Comparison of ENCODE assay signal across 8 cellular contexts in genomic region chr11:110373061-110373702, GRCh38. TPM values are rescaled to one million over a fixed set of nuclear protein-coding genes. Genes with fewer than 3 reads are reported as not detected.
DNase-seq lines count a peak whose midpoint lies in the region; ATAC-seq and TF ChIP-seq lines count a peak whose summit lies in the region.

No MANE protein-coding gene starts in this region.

- DNase-seq in NB4 (ENCODE audit: low read depth): peak; percentile 27
- DNase-seq in hepatocyte (ENCODE audit: low spot score): peak; percentile 11
- DNase-seq in NCI-H2107 treated with DMSO at 0.1 percent for 48 hours (lab: John Stamatoyannopoulos, UW; ENCODE audit: unreplicated experiment): no peak
- DNase-seq in NCI-H345 treated with DMSO at 0.1 percent for 48 hours (lab: John Stamatoyannopoulos, UW; ENCODE audit: unreplicated experiment): no peak
- no peak for DNase-seq in activated CD8-positive, alpha-beta memory T cell treated with anti-CD3 and anti-CD28 coated beads, Interleukin-2, amount 50 U/mL, for 48 hours
- no peak for DNase-seq in HPDE6-E6E7 (ENCODE audit: extremely low spot score)

- no peaks in the 10 kb centered on the region for H3K9me2 ChIP-seq in hepatocyte (replicated peaks; ENCODE audit: insufficient read depth)

- peak; percentile 97 for ATAC-seq in GM18519 (IDR thresholded peaks at IDR 0.05; ENCODE audit: low FRiP score, unreplicated experiment)
- peak; percentile 88 for ATAC-seq in GM21825 (IDR thresholded peaks at IDR 0.05; ENCODE audit: unreplicated experiment)

- peaks cover 16% of the 10 kb centered on the region for H3K4me1 ChIP-seq in hepatocyte (ENCODE audit: insufficient read depth)

- no peaks in the 10 kb centered on the region for H3K36me3 ChIP-seq in hepatocyte (replicated peaks; ENCODE audit: insufficient read depth, low read depth)

- no peak for TF ChIP-seq CTCF in NB4 (IDR thresholded peaks at IDR 0.05; ENCODE audit: low read depth, low read length)
- no peak for TF ChIP-seq CTCF in hepatocyte (IDR thresholded peaks at IDR 0.05; ENCODE audit: poor library complexity)

- no peaks in the 10 kb centered on the region for H4K20me1 ChIP-seq in hepatocyte (ENCODE audit: insufficient read depth, poor library complexity, severe bottlenecking)

- no peaks in the 10 kb centered on the region for H3K79me2 ChIP-seq in hepatocyte

- no peaks in the 10 kb centered on the region for H3K27me3 ChIP-seq in hepatocyte

- 47% methylated on average over 5 of the region's 5 CpGs for WGBS in hepatocyte (ENCODE audit: low lambda C conversion rate, missing lambda C conversion rate)

- H3K9me3 ChIP-seq in hepatocyte (ENCODE audit: low read depth): no peaks in the 10 kb centered on the region

- H3K4me2 ChIP-seq in hepatocyte: peak overlapping the region; percentile 24

- H3K27ac ChIP-seq in hepatocyte: peak overlapping the region; percentile 57

- H3K4me3 ChIP-seq in NB4 (ENCODE audit: low read depth, low read length): no peak overlapping the region
- H3K4me3 ChIP-seq in hepatocyte: no peak overlapping the region

- TF ChIP-seq POLR2A in NB4 (IDR thresholded peaks at IDR 0.05; ENCODE audit: extremely low read depth, insufficient read length): no peak

- H2AFZ ChIP-seq in hepatocyte: peak overlapping the region; percentile 10

RNA-seq across cellular contexts. Expression of gene FDX1, which starts 56.6 kb away (rescaled TPM):
- total RNA-seq in hepatocyte: 41.6 and 45.4 TPM in 2 replicates
- polyA plus RNA-seq in hepatocyte: 28.2 and 42.5 TPM in 2 replicates

Comparison
In these comparisons a context has a peak if more than half of its experiments do, and no peak if none do; other contexts are left out.
1. DNase-seq: peak in NB4 (single experiment) and hepatocyte (single experiment); none in NCI-H2107 treated with DMSO at 0.1 percent for 48 hours (single experiment), NCI-H345 treated with DMSO at 0.1 percent for 48 hours (single experiment), activated CD8-positive, alpha-beta memory T cell treated with anti-CD3 and anti-CD28 coated beads, Interleukin-2, amount 50 U/mL, for 48 hours (single experiment) and HPDE6-E6E7 (single experiment).